ENCODE assay signal across 17 cellular contexts in the genomic region with DNA sequence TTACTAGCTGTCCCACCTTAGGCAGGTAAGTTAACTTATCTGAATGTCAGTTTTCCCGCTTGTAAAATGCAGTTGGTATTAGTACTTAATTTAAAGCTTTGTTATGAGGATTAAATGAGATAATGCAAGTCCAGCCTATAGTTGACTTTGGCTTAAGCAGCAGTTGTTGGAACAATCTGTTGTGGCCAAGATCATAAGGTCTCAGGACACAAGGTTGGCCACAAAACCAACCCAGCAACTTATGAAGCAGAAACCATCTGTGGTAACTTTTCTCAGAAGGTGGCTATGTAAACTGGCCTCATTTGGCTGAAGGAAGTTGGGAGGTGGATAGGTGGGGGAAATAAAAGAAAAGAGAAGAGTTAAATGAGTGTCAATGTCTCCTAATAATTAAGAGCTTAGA. TPM values are rescaled to one million over a fixed set of nuclear protein-coding genes. Genes with fewer than 3 reads are reported as not detected.
DNase-seq lines count a peak whose midpoint lies in the region; ATAC-seq and TF ChIP-seq lines count a peak whose summit lies in the region.
"Had no signal": no experiment of that assay in that cellular context is flagged by ENCODE, and none has a peak within 500 bp of the region (broad histone marks: within the 10 kb centered on the region; RNA-seq: fewer than 3 reads in every experiment).

No MANE protein-coding gene starts in this region.

- H3K27me3 ChIP-seq in SJCRH30 (no peaks in the 10 kb centered on the region), mammary epithelial cell (ENCODE audit: insufficient read depth, low read length) (no peaks in the 10 kb centered on the region)
- H3K27me3 ChIP-seq: esophagus squamous epithelium, ovary, upper lobe of left lung had no signal

- CTCF ChIA-PET in mammary epithelial cell (lab: Charles Lee; ENCODE audit: low non-redundant PET), result no interaction called here

- H3K9me3 ChIP-seq in SJCRH30 (replicated peaks), result no peaks in the 10 kb centered on the region
- H3K9me3 ChIP-seq in mammary epithelial cell (replicated peaks; ENCODE audit: insufficient read depth, low read length), result no peaks in the 10 kb centered on the region
- H3K9me3 ChIP-seq: esophagus squamous epithelium, lower lobe of right lung, ovary, upper lobe of left lung had no signal

- no peaks in the 10 kb centered on the region for H4K20me1 ChIP-seq in mammary epithelial cell (ENCODE audit: insufficient read depth, low read length)

- peak overlapping the region; percentile 82 for H3K4me3 Mint-ChIP-seq in natural killer cell treated with Interleukin-12 subunit alpha and Interleukin-12 subunit beta and Interleukin-15 and Interleukin-18, amount 100 ng/mL, for 72 hours
- no peak overlapping the region for H3K4me3 Mint-ChIP-seq in natural killer cell
- peak overlapping the region; percentile 42 to 91 (median 77) for H3K4me3 Mint-ChIP-seq in IgD-negative memory B cell
- H3K4me3 Mint-ChIP-seq: activated naive CD8-positive, alpha-beta T cell; T-helper 17 cell had no signal

- H3K27ac Mint-ChIP-seq in natural killer cell treated with Interleukin-12 subunit alpha and Interleukin-12 subunit beta and Interleukin-15 and Interleukin-18, amount 100 ng/mL, for 72 hours, result peak overlapping the region; percentile 95 to 97
- H3K27ac Mint-ChIP-seq in natural killer cell (no peak overlapping the region), IgD-negative memory B cell (peak overlapping the region; percentile 92 to 98 (median 96))
- H3K27ac Mint-ChIP-seq: activated naive CD8-positive, alpha-beta T cell had no signal

- peaks cover 0 to 4% of the 10 kb centered on the region in 2 donors for H3K27me3 Mint-ChIP-seq in natural killer cell treated with Interleukin-12 subunit alpha and Interleukin-12 subunit beta and Interleukin-15 and Interleukin-18, amount 100 ng/mL, for 72 hours
- no peaks in the 10 kb centered on the region for H3K27me3 Mint-ChIP-seq in natural killer cell (ENCODE audit: low read depth in 2 of 2)
- no peaks in the 10 kb centered on the region for H3K27me3 Mint-ChIP-seq in IgD-negative memory B cell

- H3K4me3 ChIP-seq in SJCRH30 (no peak overlapping the region), mammary epithelial cell (replicated peaks in 1 of 3; ENCODE audit: insufficient read depth in 1 of 3, low read depth in 2 of 3, low read length in 3 of 3) (no peak overlapping the region)
- H3K4me3 ChIP-seq: esophagus squamous epithelium, lower lobe of right lung, ovary, upper lobe of left lung had no signal

- in situ Hi-C loops in mammary epithelial cell (cut with MboI; ENCODE audit: low sequenced_read_pairs in 2 of 2), result no loop called here

- H3K9me3 Mint-ChIP-seq in natural killer cell treated with Interleukin-12 subunit alpha and Interleukin-12 subunit beta and Interleukin-15 and Interleukin-18, amount 100 ng/mL, for 72 hours, result no peaks in the 10 kb centered on the region
- H3K9me3 Mint-ChIP-seq in natural killer cell (no peaks in the 10 kb centered on the region), IgD-negative memory B cell (no peaks in the 10 kb centered on the region)

- H3K9ac ChIP-seq in mammary epithelial cell (ENCODE audit: insufficient read depth, low read length), result no peak overlapping the region

- no peak overlapping the region for H3K4me2 ChIP-seq in mammary epithelial cell (ENCODE audit: insufficient read depth, low read depth, low read length)

- dilution Hi-C loops in mammary epithelial cell (cut with HindIII; ENCODE audit: low sequenced_read_pairs), result no loop called here

- DNase-seq in natural killer cell treated with Interleukin-12 subunit alpha and Interleukin-12 subunit beta and Interleukin-15 and Interleukin-18, amount 100 ng/mL, for 72 hours (ENCODE audit: low spot score), result peak; percentile 71
- no peak for DNase-seq in natural killer cell
- no peak for DNase-seq in SJCRH30
- DNase-seq in Kasumi-1 (lab: John Stamatoyannopoulos, UW), result no peak
- DNase-seq in mammary epithelial cell, result no peak
- no peak for DNase-seq in NCI-H1436 (lab: John Stamatoyannopoulos, UW)
- DNase-seq: esophagus squamous epithelium, HCEC 1CT, lower lobe of right lung, MM.1S, NCI-H2227 treated with DMSO at 0.1 percent for 48 hours, ovary, T-helper 17 cell, upper lobe of left lung had no signal

- H3K36me3 ChIP-seq in SJCRH30 (no peaks in the 10 kb centered on the region), mammary epithelial cell (ENCODE audit: insufficient read depth, low read length) (no peaks in the 10 kb centered on the region)
- H3K36me3 ChIP-seq: esophagus squamous epithelium, lower lobe of right lung, ovary, upper lobe of left lung had no signal

- no TSS peak for BruUV-seq in mammary epithelial cell (replicated peaks; lab: Mats Ljungman, UMichigan)

- peak; percentile 62 to 67 for ATAC-seq in natural killer cell treated with Interleukin-12 subunit alpha and Interleukin-12 subunit beta and Interleukin-15 and Interleukin-18, amount 100 ng/mL, for 72 hours
- ATAC-seq in natural killer cell (no peak), HG02642 (IDR thresholded peaks at IDR 0.05; ENCODE audit: poor library complexity, unreplicated experiment) (peak; percentile 37)
- ATAC-seq: T-helper 17 cell had no signal

- H3K36me3 Mint-ChIP-seq in natural killer cell treated with Interleukin-12 subunit alpha and Interleukin-12 subunit beta and Interleukin-15 and Interleukin-18, amount 100 ng/mL, for 72 hours, result peaks cover 7% of the 10 kb centered on the region
- H3K36me3 Mint-ChIP-seq in natural killer cell, result no peaks in the 10 kb centered on the region
- peaks cover 9% of the 10 kb centered on the region for H3K36me3 Mint-ChIP-seq in IgD-negative memory B cell
- H3K36me3 Mint-ChIP-seq: activated naive CD8-positive, alpha-beta T cell had no signal

- H3K4me1 ChIP-seq in SJCRH30 (no peaks in the 10 kb centered on the region), mammary epithelial cell (ENCODE audit: insufficient read depth, low read length) (no peaks in the 10 kb centered on the region)

- H2AFZ ChIP-seq in mammary epithelial cell (ENCODE audit: low read depth, low read length), result no peak overlapping the region

- H3K27ac ChIP-seq in SJCRH30, result no peak overlapping the region
- H3K27ac ChIP-seq in mammary epithelial cell (ENCODE audit: insufficient read depth, low read depth, low read length), result no peak overlapping the region
- H3K27ac ChIP-seq: ovary had no signal

- 83% methylated on average over 1 of the region's 1 CpG for WGBS in mammary epithelial cell (ENCODE audit: low coverage, missing lambda C conversion rate)

- TF ChIP-seq CTCF in natural killer cell (IDR thresholded peaks at IDR 0.05) (no peak), mammary epithelial cell (conservative IDR thresholded peaks at IDR 0.05 in 1 of 2, IDR thresholded peaks at IDR 0.05 in 1 of 2; ENCODE audit: extremely low read depth in 1 of 2, insufficient read depth in 1 of 2, low read depth in 1 of 2, low read length in 2 of 2) (no peak)

- H3K79me2 ChIP-seq in mammary epithelial cell (ENCODE audit: insufficient read depth, low read length), result no peaks in the 10 kb centered on the region

- intact Hi-C loops in natural killer cell (cut with micrococcal nuclease), result no loop called here
- intact Hi-C loops in mammary epithelial cell (cut with micrococcal nuclease), result no loop called here

- peaks cover 54 to 64% of the 10 kb centered on the region in 2 donors for H3K4me1 Mint-ChIP-seq in natural killer cell treated with Interleukin-12 subunit alpha and Interleukin-12 subunit beta and Interleukin-15 and Interleukin-18, amount 100 ng/mL, for 72 hours (ENCODE audit: low read depth in 2 of 2)
- H3K4me1 Mint-ChIP-seq in natural killer cell (peaks cover 0 to 3% of the 10 kb centered on the region in 2 donors), IgD-negative memory B cell (peaks cover 64 to 82% (median 75%) of the 10 kb centered on the region in 3 donors)
- H3K4me1 Mint-ChIP-seq: T-helper 17 cell had no signal

RNA-seq across cellular contexts. Expression of gene ENTPD1, which starts 29.4 kb away (rescaled TPM):
- total RNA-seq in natural killer cell treated with Interleukin-12 subunit alpha and Interleukin-12 subunit beta and Interleukin-15 and Interleukin-18, amount 100 ng/mL, for 72 hours, result 100 to 1,000 TPM in 1 of 2 donors, 10 to 100 TPM in 1; 56.4 to 111 TPM
- total RNA-seq in natural killer cell, result 1 to 10 TPM; 1.3 to 6.2 (median 3.1) TPM
- 48.0 TPM for polyA plus RNA-seq in IgD-negative memory B cell
- 0.30 TPM in 1 of 2 replicates, not detected in the other for total RNA-seq in SJCRH30 (2014; rRNA removed; shearing (Covaris generic))
- under 1 TPM in 1 of 2 donors, not detected in 1; 0.17 TPM for total RNA-seq in mammary epithelial cell
- not detected for polyA plus RNA-seq in mammary epithelial cell
- not detected for polyA minus RNA-seq in mammary epithelial cell

Comparison
In these comparisons a context has a peak if more than half of its experiments do, and no peak if none do; other contexts are left out.
1. ATAC-seq: peak in natural killer cell treated with Interleukin-12 subunit alpha and Interleukin-12 subunit beta and Interleukin-15 and Interleukin-18, amount 100 ng/mL, for 72 hours (2 of 2) and HG02642 (single experiment); none in natural killer cell (0 of 3).
2. H3K27ac Mint-ChIP-seq: peak in natural killer cell treated with Interleukin-12 subunit alpha and Interleukin-12 subunit beta and Interleukin-15 and Interleukin-18, amount 100 ng/mL, for 72 hours (2 of 2) and IgD-negative memory B cell (3 of 3); none in natural killer cell (0 of 2).
3. RNA of gene ENTPD1, which starts 29.4 kb away (total RNA-seq): 56.4 to 111 TPM in natural killer cell treated with Interleukin-12 subunit alpha and Interleukin-12 subunit beta and Interleukin-15 and Interleukin-18, amount 100 ng/mL, for 72 hours; 1.3 to 6.2 TPM in natural killer cell, 0.30 TPM in SJCRH30 and 0.17 TPM in mammary epithelial cell; every median in the first group is over 4 times any median in the second.